Comparison of ENCODE assay signal across 7 cellular contexts in genomic region chrX:2727264-2727663, GRCh38.
DNase-seq lines count a peak whose midpoint lies in the region; TF ChIP-seq lines count a peak whose summit lies in the region.
"Not testable (repeated sequence)": the region's sequence is repeated elsewhere in the genome, so short reads cannot be mapped to it uniquely, and the experiment has no call there.

No MANE protein-coding gene starts in this region.

- DNase-seq in amniotic epithelial cell (ENCODE audit: low read depth) (peak; percentile 67), choroid plexus epithelial cell (ENCODE audit: low read depth) (peak; percentile 29), islet precursor cell (peak; percentile 18), retinal pigment epithelial cell (ENCODE audit: low read depth) (peak; percentile 39)
- DNase-seq in nephron progenitor cell = not testable (repeated sequence)

- not testable (repeated sequence) for H3K27me3 ChIP-seq in BLaER1 treated with 17β-estradiol and CSF1 and Interleukin-3, amounts not matched to agents 10 nM and 100 nM

- TF ChIP-seq EP300 in Ishikawa (IDR thresholded peaks at IDR 0.05; ENCODE audit: borderline replicate concordance) = not testable (repeated sequence)

- H3K9me3 ChIP-seq in BLaER1 treated with 17β-estradiol and CSF1 and Interleukin-3, amounts not matched to agents 10 nM and 100 nM (replicated peaks in 1 of 11) = peaks cover 0 to 15% (median 3%) of the 10 kb centered on the region in 11 experiments; a peak in 7 of 22 replicates

- H3K4me1 Mint-ChIP-seq in nephron progenitor cell = peaks cover 10% of the 10 kb centered on the region

- not testable (repeated sequence) for H3K4me3 Mint-ChIP-seq in nephron progenitor cell

- H3K27ac Mint-ChIP-seq in nephron progenitor cell = peak overlapping the region; percentile 66

- H3K36me3 ChIP-seq in BLaER1 treated with 17β-estradiol and CSF1 and Interleukin-3, amounts not matched to agents 10 nM and 100 nM = peaks cover 69 to 96% (median 79%) of the 10 kb centered on the region in 11 experiments

- H3K36me3 Mint-ChIP-seq in nephron progenitor cell (ENCODE audit: low read depth) = peaks cover 85% of the 10 kb centered on the region

- H4K20me1 ChIP-seq in BLaER1 treated with 17β-estradiol and CSF1 and Interleukin-3, amounts not matched to agents 10 nM and 100 nM = peaks cover 0 to 29% (median 0%) of the 10 kb centered on the region in 11 experiments; a peak in 7 of 22 replicates

- not testable (repeated sequence) for H3K9me3 Mint-ChIP-seq in nephron progenitor cell

- H3K27me3 Mint-ChIP-seq in nephron progenitor cell (ENCODE audit: low read depth, poor library complexity) = not testable (repeated sequence)

- not testable (repeated sequence) for TF ChIP-seq RAD21 in Ishikawa (IDR thresholded peaks at IDR 0.05; ENCODE audit: low read depth)

- peak overlapping the region; percentile 80 to 96 (median 87) for H3K4me2 ChIP-seq in BLaER1 treated with 17β-estradiol and CSF1 and Interleukin-3, amounts not matched to agents 10 nM and 100 nM

- H3K27ac ChIP-seq in BLaER1 treated with 17β-estradiol and CSF1 and Interleukin-3, amounts not matched to agents 10 nM and 100 nM = peak overlapping the region in 10 of 11 experiments; percentile 55 to 88 (median 83); a peak in 21 of 22 replicates

- peak overlapping the region; percentile 52 to 78 (median 73); a peak in 21 of 22 replicates for H3K9ac ChIP-seq in BLaER1 treated with 17β-estradiol and CSF1 and Interleukin-3, amounts not matched to agents 10 nM and 100 nM

- peak overlapping the region; percentile 28 to 60 (median 50); a peak in 17 of 20 replicates for H3K4me3 ChIP-seq in BLaER1 treated with 17β-estradiol and CSF1 and Interleukin-3, amounts not matched to agents 10 nM and 100 nM
- H3K4me3 ChIP-seq in choroid plexus epithelial cell (ENCODE audit: low read depth, low read length); retinal pigment epithelial cell (ENCODE audit: low read length): not testable (repeated sequence)

- not testable (repeated sequence) for TF ChIP-seq CTCF in choroid plexus epithelial cell (conservative IDR thresholded peaks at IDR 0.05; ENCODE audit: low read depth, low read length); nephron progenitor cell (IDR thresholded peaks at IDR 0.05); retinal pigment epithelial cell (conservative IDR thresholded peaks at IDR 0.05; ENCODE audit: low read depth, low read length)

- H3K4me1 ChIP-seq in BLaER1 treated with 17β-estradiol and CSF1 and Interleukin-3, amounts not matched to agents 10 nM and 100 nM = peaks cover 46 to 86% (median 71%) of the 10 kb centered on the region in 10 experiments

TF ChIP-seq in Ishikawa, 13 proteins besides CTCF, POLR2A, EP300 and RAD21:
- 0 out of 2 replicates have a peak, but pooled peaks have one; percentile 31 for TF ChIP-seq CEBPB (IDR thresholded peaks at IDR 0.05)
